In genomic region chr6:26028212-26028752, GRCh38 we compare ENCODE assay signal across 1 cellular context.
TF ChIP-seq lines count a peak whose summit lies in the region.

No MANE protein-coding gene starts in this region.

TF ChIP-seq in K562, 482 proteins besides CTCF, POLR2A, EP300 and RAD21 (continued from another document):
- TF ChIP-seq ZNF586 (CRISPR knock-in tag; conservative IDR thresholded peaks at IDR 0.05): 0 out of 2 replicates have a peak, but pooled peaks have one; percentile 46
- TF ChIP-seq NFIX (CRISPR knock-in tag; IDR thresholded peaks at IDR 0.05; ENCODE audit: low read depth): no peak
- peak; percentile 9; the same call in 1 of the 2 replicates for TF ChIP-seq CGGBP1 (CRISPR knock-in tag; IDR thresholded peaks at IDR 0.05)
- no peak for TF ChIP-seq SMAD2 (IDR thresholded peaks at IDR 0.05; ENCODE audit: low read depth, low read length)
- TF ChIP-seq EZH2 (IDR thresholded peaks at IDR 0.05; ENCODE audit: borderline replicate concordance, low read depth, low read length): no peak
- no peak for TF ChIP-seq RUNX1 (IDR thresholded peaks at IDR 0.05; ENCODE audit: low read depth)
- no peak for TF ChIP-seq TCF3 (CRISPR knock-in tag; IDR thresholded peaks at IDR 0.05)
- no peak for TF ChIP-seq NUFIP1 (IDR thresholded peaks at IDR 0.05; ENCODE audit: partially characterized antibody)
- no peak for TF ChIP-seq BACH1 (tag; IDR thresholded peaks at IDR 0.05)
- no peak for TF ChIP-seq ZNF324 (CRISPR knock-in tag; IDR thresholded peaks at IDR 0.05)
- TF ChIP-seq KDM5B (IDR thresholded peaks at IDR 0.05; ENCODE audit: insufficient replicate concordance, low read depth, low read length): peak; percentile 10
- TF ChIP-seq ZNF398 (CRISPR knock-in tag; IDR thresholded peaks at IDR 0.05): no peak
- TF ChIP-seq EWSR1 (IDR thresholded peaks at IDR 0.05; ENCODE audit: borderline replicate concordance, low read depth, partially characterized antibody): no peak
- no peak for TF ChIP-seq ASH1L (IDR thresholded peaks at IDR 0.05; ENCODE audit: borderline replicate concordance, low read depth, partially characterized antibody)
- 0 out of 2 replicates have a peak, but pooled peaks have one; percentile 23 for TF ChIP-seq HINFP (tag; conservative IDR thresholded peaks at IDR 0.05; ENCODE audit: low read depth)
- no peak for TF ChIP-seq ZFP36 (IDR thresholded peaks at IDR 0.05; ENCODE audit: low read depth, low read length, partially characterized antibody)
- TF ChIP-seq CHD4 (IDR thresholded peaks at IDR 0.05; ENCODE audit: insufficient read depth, insufficient replicate concordance, low read depth, low read length, poor library complexity, severe bottlenecking): no peak
- no peak for TF ChIP-seq ZNF277 (CRISPR knock-in tag; IDR thresholded peaks at IDR 0.05; ENCODE audit: borderline replicate concordance)
- TF ChIP-seq PATZ1 (CRISPR knock-in tag; IDR thresholded peaks at IDR 0.05; ENCODE audit: borderline replicate concordance): no peak
- TF ChIP-seq CCAR2 (IDR thresholded peaks at IDR 0.05; ENCODE audit: low read depth, low read length): no peak
- no peak for TF ChIP-seq ELF2 (CRISPR knock-in tag; IDR thresholded peaks at IDR 0.05)
- TF ChIP-seq NR2C1 (IDR thresholded peaks at IDR 0.05): no peak
- no peak for TF ChIP-seq NR2C1 (tag; IDR thresholded peaks at IDR 0.05)
- no peak for TF ChIP-seq RFX5 (IDR thresholded peaks at IDR 0.05; ENCODE audit: low read depth, low read length)
- no peak for TF ChIP-seq ZNF512 (tag; IDR thresholded peaks at IDR 0.05)
- no peak for TF ChIP-seq CAMTA2 (CRISPR knock-in tag; conservative IDR thresholded peaks at IDR 0.05)
- no peak for TF ChIP-seq ZNF41 (CRISPR knock-in tag; conservative IDR thresholded peaks at IDR 0.05)
- TF ChIP-seq ARNT (IDR thresholded peaks at IDR 0.05): no peak
- peak in 1 of 2 experiments; percentile 53; a peak in 1 of 4 replicates for TF ChIP-seq KDM1A (IDR thresholded peaks at IDR 0.05)
- no peak for TF ChIP-seq ZNF121 (CRISPR knock-in tag; conservative IDR thresholded peaks at IDR 0.05)
- TF ChIP-seq ZNF146 (CRISPR knock-in tag; IDR thresholded peaks at IDR 0.05; ENCODE audit: unreplicated experiment): no peak
- no peak for TF ChIP-seq KLF1 (tag; IDR thresholded peaks at IDR 0.05)
- no peak for TF ChIP-seq MAFG (tag; conservative IDR thresholded peaks at IDR 0.05)
- no peak for TF ChIP-seq SRSF3 (IDR thresholded peaks at IDR 0.05; ENCODE audit: insufficient read depth, low read length)
- TF ChIP-seq ZNF75A (CRISPR knock-in tag; IDR thresholded peaks at IDR 0.05): no peak
- no peak for TF ChIP-seq NKRF (IDR thresholded peaks at IDR 0.05; ENCODE audit: borderline replicate concordance)
- no peak for TF ChIP-seq FOS (IDR thresholded peaks at IDR 0.05; ENCODE audit: extremely low read depth, insufficient read length)
- TF ChIP-seq PRPF4 (IDR thresholded peaks at IDR 0.05; ENCODE audit: insufficient read depth, low read depth, low read length, poor library complexity, severe bottlenecking): no peak
- no peak for TF ChIP-seq ZNF668 (CRISPR knock-in tag; IDR thresholded peaks at IDR 0.05)
- peak; percentile 53; the same call in 1 of the 2 replicates for TF ChIP-seq MECOM (CRISPR knock-in tag; IDR thresholded peaks at IDR 0.05)
- TF ChIP-seq MITF (IDR thresholded peaks at IDR 0.05): no peak
- no peak for TF ChIP-seq CHAMP1 (IDR thresholded peaks at IDR 0.05)
- no peak for TF ChIP-seq IRF9 (tag; IDR thresholded peaks at IDR 0.05)
- 0 out of 2 replicates have a peak, but pooled peaks have one; percentile 38 for TF ChIP-seq ZFPM2 (CRISPR knock-in tag; IDR thresholded peaks at IDR 0.05)
- no peak for TF ChIP-seq HDAC2 (IDR thresholded peaks at IDR 0.05)
- TF ChIP-seq GATAD2A (IDR thresholded peaks at IDR 0.05): no peak
- no peak for TF ChIP-seq SAFB2 (IDR thresholded peaks at IDR 0.05; ENCODE audit: borderline replicate concordance, low read depth, low read length, severe bottlenecking)
- no peak for TF ChIP-seq SFPQ (IDR thresholded peaks at IDR 0.05; ENCODE audit: low read depth, low read length)
- TF ChIP-seq SMC3 (conservative IDR thresholded peaks at IDR 0.05; ENCODE audit: insufficient read depth, low read depth, low read length): no peak
